ENCODE assay signal across 24 cellular contexts in the genomic region with DNA sequence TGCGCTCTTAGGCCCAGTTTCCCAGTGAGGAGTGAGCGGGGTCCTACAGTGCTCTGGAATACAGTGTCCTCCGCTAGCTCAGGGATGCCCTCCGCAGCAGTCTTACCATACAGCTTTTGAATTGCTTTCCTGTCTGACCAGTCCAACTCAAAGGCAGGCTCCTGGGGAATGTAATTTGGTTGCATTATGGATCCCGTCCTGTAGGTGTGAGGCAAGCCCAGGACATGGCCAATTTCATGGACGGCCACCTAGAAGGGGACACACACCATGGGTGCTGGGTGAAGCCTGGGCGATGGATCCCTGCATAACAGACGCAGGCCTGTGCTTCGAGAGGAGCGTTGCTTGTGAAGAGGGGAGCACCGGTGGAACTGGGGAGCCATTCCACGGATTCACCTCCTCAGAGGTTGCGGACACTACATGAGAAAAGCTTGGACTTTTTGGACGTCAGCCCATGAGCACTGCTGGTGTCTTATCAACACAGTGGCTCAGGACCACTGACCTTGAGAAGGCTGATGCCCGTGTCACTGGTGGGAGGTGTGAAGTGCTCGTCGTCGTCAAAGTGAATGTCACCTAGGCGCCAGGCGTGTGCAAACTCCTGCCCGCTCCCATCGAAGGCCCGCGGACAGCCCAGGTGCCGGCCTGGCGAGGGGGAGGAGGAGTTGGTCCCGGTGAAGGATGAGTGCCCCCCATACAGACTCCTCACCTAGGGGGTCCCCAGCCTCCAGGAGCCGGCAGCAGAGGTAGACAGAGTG. TPM values are rescaled to one million over a fixed set of nuclear protein-coding genes. Genes with fewer than 3 reads are reported as not detected.
"Had no signal": no experiment of that assay in that cellular context is flagged by ENCODE, and none has a peak within 500 bp of the region (broad histone marks: within the 10 kb centered on the region; RNA-seq: fewer than 3 reads in every experiment).

No MANE protein-coding gene starts in this region.

- H3K27ac Mint-ChIP-seq: activated B cell treated with CpG ODN at 0.5 μM for 24 hours; activated CD4-positive, alpha-beta T cell treated with anti-CD3 and anti-CD28 coated beads, Interleukin-2, amount 10 ng/mL, durations not matched to agents 24 days and 14 days; activated naive CD4-positive, alpha-beta T cell treated with anti-CD3 and anti-CD28 coated beads, Interleukin-2, amount 10 ng/mL, durations not matched to agents 7 days and 5 days; activated naive CD8-positive, alpha-beta T cell treated with anti-CD3 and anti-CD28 coated beads for 36 hours; activated T-helper 2 cell treated with anti-CD3 and anti-CD28 coated beads, Interferon-gamma antibody, Interleukin-2, Interleukin-4, amounts not matched to agents 10 μg/mL and 5 μg/mL and 100 μg/mL, durations not matched to agents 14 hours and 24 hours and 36 hours; T-helper 17 cell had no signal

- H3K36me3 Mint-ChIP-seq: activated naive CD4-positive, alpha-beta T cell treated with anti-CD3 and anti-CD28 coated beads, Interleukin-2, amount 10 ng/mL, durations not matched to agents 7 days and 5 days had no signal

- DNase-seq: activated B cell treated with CpG ODN at 0.5 μM for 24 hours; activated CD4-positive, alpha-beta T cell treated with anti-CD3 and anti-CD28 coated beads for 1 hour; activated CD4-positive, alpha-beta T cell treated with anti-CD3 and anti-CD28 coated beads, Interleukin-2, amount 10 ng/mL, durations not matched to agents 24 days and 14 days; activated CD4-positive, alpha-beta T cell treated with anti-CD3 and anti-CD28 coated beads, Interleukin-2, amount 50 U/mL, for 48 hours; activated gamma-delta T cell treated with Interleukin-2 at 50 U/mL for 16 hours; activated naive CD4-positive, alpha-beta T cell treated with anti-CD3 and anti-CD28 coated beads, Interleukin-2, amount 10 ng/mL, durations not matched to agents 7 days and 5 days; activated naive CD8-positive, alpha-beta T cell treated with anti-CD3 and anti-CD28 coated beads for 36 hours; activated T-cell treated with anti-CD3 and anti-CD28 coated beads for 4 hours; activated T-cell treated with anti-CD3 and anti-CD28 coated beads, Interleukin-2, amount 50 U/mL, for 48 hours; central memory CD4-positive, alpha-beta T cell; MM.1S; NCI-H1105 treated with DMSO at 0.1 percent for 48 hours; NCI-H1436 treated with DMSO at 0.1 percent for 48 hours; NCI-H187; NCI-H2081; NCI-H446; NCI-H524; SHP77 treated with DMSO at 0.1 percent for 48 hours; T-helper 17 cell; T1000 had no signal

- ATAC-seq: T-helper 17 cell had no signal

- H3K4me3 Mint-ChIP-seq: activated B cell treated with CpG ODN at 0.5 μM for 24 hours; activated CD4-positive, alpha-beta T cell treated with anti-CD3 and anti-CD28 coated beads, Interleukin-2, amount 10 ng/mL, durations not matched to agents 24 days and 14 days; activated naive CD4-positive, alpha-beta T cell treated with anti-CD3 and anti-CD28 coated beads, Interleukin-2, amount 10 ng/mL, durations not matched to agents 7 days and 5 days; activated naive CD8-positive, alpha-beta T cell treated with anti-CD3 and anti-CD28 coated beads for 36 hours; T-helper 17 cell had no signal

- H3K27me3 Mint-ChIP-seq: activated CD4-positive, alpha-beta T cell treated with anti-CD3 and anti-CD28 coated beads, Interleukin-2, amount 10 ng/mL, durations not matched to agents 24 days and 14 days had no signal

- FAIRE-seq: TTC549 had no signal

- H3K4me1 Mint-ChIP-seq: activated B cell treated with CpG ODN at 0.5 μM for 24 hours; activated CD4-positive, alpha-beta T cell treated with anti-CD3 and anti-CD28 coated beads, Interleukin-2, amount 10 ng/mL, durations not matched to agents 24 days and 14 days; activated naive CD4-positive, alpha-beta T cell treated with anti-CD3 and anti-CD28 coated beads, Interleukin-2, amount 10 ng/mL, durations not matched to agents 7 days and 5 days; activated naive CD8-positive, alpha-beta T cell treated with anti-CD3 and anti-CD28 coated beads for 36 hours had no signal

- H3K9me3 Mint-ChIP-seq: activated B cell treated with CpG ODN at 0.5 μM for 24 hours; activated CD4-positive, alpha-beta T cell treated with anti-CD3 and anti-CD28 coated beads, Interleukin-2, amount 10 ng/mL, durations not matched to agents 24 days and 14 days; activated naive CD4-positive, alpha-beta T cell treated with anti-CD3 and anti-CD28 coated beads, Interleukin-2, amount 10 ng/mL, durations not matched to agents 7 days and 5 days; activated naive CD8-positive, alpha-beta T cell treated with anti-CD3 and anti-CD28 coated beads for 36 hours; activated T-helper 2 cell treated with anti-CD3 and anti-CD28 coated beads, Interferon-gamma antibody, Interleukin-2, Interleukin-4, amounts not matched to agents 10 μg/mL and 5 μg/mL and 100 μg/mL, durations not matched to agents 14 hours and 24 hours and 36 hours had no signal

RNA-seq across cellular contexts. Expression of a gene that starts 3.3 kb away (rescaled TPM):
- total RNA-seq: activated naive CD8-positive, alpha-beta T cell treated with anti-CD3 and anti-CD28 coated beads for 36 hours; chondrocyte; SK-MEL-5 had no signal
